1 cellular context compared by ENCODE assay signal in genomic region chr4:183098723-183099536, GRCh38.
TF ChIP-seq lines count a peak whose summit lies in the region.

Gene WWC2, plus strand, starts transcription at chr4:183099257. Its CDS starts 235 bp downstream, at chr4:183099492.

TF ChIP-seq in SK-N-SH treated with all-trans-retinoic acid at 6 μM for 48 hours, 23 proteins besides CTCF, POLR2A, EP300 and RAD21 (continued from another document):
- TF ChIP-seq TSHZ2 (CRISPR knock-in tag; IDR thresholded peaks at IDR 0.05) = no peak
- TF ChIP-seq POU6F1 (CRISPR knock-in tag; IDR thresholded peaks at IDR 0.05; ENCODE audit: borderline replicate concordance, low read depth) = no peak
- TF ChIP-seq SNAI2 (CRISPR knock-in tag; IDR thresholded peaks at IDR 0.05) = no peak
- no peak for TF ChIP-seq ARNTL (CRISPR knock-in tag; IDR thresholded peaks at IDR 0.05; ENCODE audit: borderline replicate concordance, low read depth)
- no peak for TF ChIP-seq TCF4 (CRISPR knock-in tag; IDR thresholded peaks at IDR 0.05; ENCODE audit: borderline replicate concordance)
- TF ChIP-seq CSDC2 (CRISPR knock-in tag; IDR thresholded peaks at IDR 0.05) = no peak
